11 cellular contexts compared by ENCODE assay signal in the genomic region with DNA sequence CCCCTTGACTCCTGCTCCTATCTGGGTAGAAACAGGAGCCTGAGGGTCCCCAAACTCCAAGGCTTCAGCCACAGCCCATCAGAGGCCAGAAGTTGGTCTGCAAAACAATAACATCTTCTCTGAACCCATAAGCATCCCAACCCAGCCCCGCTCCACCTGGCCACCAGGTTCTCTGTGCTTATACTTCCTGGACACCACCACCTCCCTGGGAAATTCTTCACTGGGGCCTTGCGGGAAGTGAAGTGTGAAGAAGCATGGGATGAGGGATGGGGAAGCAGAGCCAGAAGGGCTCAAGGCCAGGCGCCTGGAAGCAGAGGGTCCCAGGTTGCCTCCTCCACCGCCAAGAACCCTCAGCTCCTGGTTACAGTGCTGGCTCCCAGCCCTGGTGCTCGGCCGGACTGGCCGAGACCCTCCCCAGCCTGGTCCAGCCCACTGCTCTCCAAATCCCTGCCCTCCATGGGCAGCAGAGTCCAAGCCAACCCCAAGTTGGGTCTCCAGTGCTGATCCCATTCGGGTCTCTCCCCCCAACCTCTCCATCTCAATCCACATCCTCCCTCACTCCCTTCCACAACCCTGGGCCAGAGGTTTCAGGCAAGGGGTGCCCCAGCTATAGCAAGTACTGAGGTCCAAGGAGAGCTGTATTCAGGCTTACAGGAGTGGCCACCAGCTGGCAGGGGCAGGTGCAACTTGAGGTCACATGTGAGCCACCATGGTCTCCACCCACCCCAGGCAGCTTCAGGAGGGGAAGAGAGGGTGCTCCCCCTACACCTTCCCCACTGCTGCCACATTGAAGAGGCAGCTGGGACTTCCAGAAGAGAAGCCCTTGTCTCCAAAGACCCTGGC.
DNase-seq lines count a peak whose midpoint lies in the region; ATAC-seq and TF ChIP-seq lines count a peak whose summit lies in the region.
"Had no signal": no experiment of that assay in that cellular context is flagged by ENCODE, and none has a peak within 500 bp of the region (broad histone marks: within the 10 kb centered on the region; RNA-seq: fewer than 3 reads in every experiment).

No MANE protein-coding gene starts in this region.

- 29% methylated on average over 8 of the region's 8 CpGs for WGBS in right cardiac atrium

- no peaks in the 10 kb centered on the region for H3K9me3 ChIP-seq in right cardiac atrium (ENCODE audit: control insufficient read depth, low read length)

- no peaks in the 10 kb centered on the region for H3K36me3 ChIP-seq in H7 (replicated peaks; ENCODE audit: control insufficient read depth, insufficient read depth, low read length)

- H3K27me3 ChIP-seq in right cardiac atrium (ENCODE audit: control insufficient read depth, insufficient read depth): no peaks in the 10 kb centered on the region
- H3K27me3 ChIP-seq in H7 (ENCODE audit: control insufficient read depth, insufficient read depth, low read length): no peaks in the 10 kb centered on the region

- peaks cover 30% of the 10 kb centered on the region for H3K4me1 ChIP-seq in right cardiac atrium (ENCODE audit: control insufficient read depth, insufficient read depth, low read length)

- DNase-seq in AG09309 (ENCODE audit: low read depth): no peak
- no peak for DNase-seq in right cardiac atrium
- no peak for DNase-seq in retinal pigment epithelial cell (ENCODE audit: low read depth)
- no peak for DNase-seq in SW480 (ENCODE audit: low spot score)
- no peak for DNase-seq in H7
- DNase-seq: activated B cell treated with CpG ODN at 0.5 μM for 24 hours, naive B cell, NCI-H1694 had no signal

- intact Hi-C loops in right cardiac atrium (cut with DNase I): loop anchor here in 3 of 4 donors (5.0 kb wide), 4 partner anchors 35 to 50 kb away; no protein-coding TSS in a partner anchor

- ATAC-seq in right cardiac atrium (peak in 1 of 2 donors; percentile 2), HG03025 (IDR thresholded peaks at IDR 0.05; ENCODE audit: low FRiP score, unreplicated experiment) (no peak), GM19395 (IDR thresholded peaks at IDR 0.05; ENCODE audit: unreplicated experiment) (no peak)

- H3K27ac ChIP-seq in right cardiac atrium (ENCODE audit: low read length): peak overlapping the region; percentile 90

- no peak for TF ChIP-seq CTCF in AG09309 (IDR thresholded peaks at IDR 0.05; ENCODE audit: control insufficient read depth, insufficient read depth, low read depth, low read length, missing control alignments)
- TF ChIP-seq CTCF in WI38 (IDR thresholded peaks at IDR 0.05; ENCODE audit: low read depth, low read length): no peak
- TF ChIP-seq CTCF in retinal pigment epithelial cell (conservative IDR thresholded peaks at IDR 0.05; ENCODE audit: low read depth, low read length): no peak

- peak overlapping the region; percentile 63 for H3K4me3 ChIP-seq in AG09309 (ENCODE audit: control insufficient read depth, low read depth, low read length)
- peak overlapping the region; percentile 68 for H3K4me3 ChIP-seq in WI38 (ENCODE audit: low read depth, low read length)
- peak overlapping the region; percentile 79 for H3K4me3 ChIP-seq in right cardiac atrium (ENCODE audit: low read length)
- H3K4me3 ChIP-seq in retinal pigment epithelial cell (ENCODE audit: low read length): peak overlapping the region; percentile 63
- no peak overlapping the region for H3K4me3 ChIP-seq in H7 (ENCODE audit: insufficient read depth, low read depth, low read length)
